Comparison of ENCODE assay signal across 19 cellular contexts in the genomic region with DNA sequence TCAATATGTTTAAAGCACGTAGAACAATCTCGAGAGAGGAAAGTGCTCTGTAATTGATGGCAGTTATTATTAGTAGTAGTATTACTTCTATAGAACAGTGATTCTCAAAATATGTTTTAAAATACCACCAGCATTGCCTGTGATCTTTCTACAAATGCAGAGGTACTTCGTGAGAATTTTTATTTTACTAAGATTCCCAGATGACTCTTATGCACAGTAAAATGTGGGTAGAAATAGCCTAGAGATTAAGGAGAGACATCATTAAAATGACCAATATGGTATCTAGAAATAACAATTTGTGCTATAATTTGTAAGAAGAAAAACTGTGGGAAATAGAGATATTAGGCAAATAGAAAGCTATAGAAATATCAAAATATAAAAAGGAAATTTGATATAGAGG.
DNase-seq lines count a peak whose midpoint lies in the region; ATAC-seq and TF ChIP-seq lines count a peak whose summit lies in the region.
"Had no signal": no experiment of that assay in that cellular context is flagged by ENCODE, and none has a peak within 500 bp of the region (broad histone marks: within the 10 kb centered on the region; RNA-seq: fewer than 3 reads in every experiment).

No MANE protein-coding gene starts in this region.

- no peaks in the 10 kb centered on the region for H3K36me3 Mint-ChIP-seq in chondrocyte (ENCODE audit: low read depth)
- H3K36me3 Mint-ChIP-seq in activated naive CD4-positive, alpha-beta T cell treated with anti-CD3 and anti-CD28 coated beads for 36 hours (ENCODE audit: low read depth), result no peaks in the 10 kb centered on the region
- no peaks in the 10 kb centered on the region for H3K36me3 Mint-ChIP-seq in activated T-helper 1 cell treated with anti-CD3 and anti-CD28 coated beads, Interleukin-12 subunit alpha, Interleukin-12 subunit beta, Interleukin-2, Interleukin-4 antibody, amounts not matched to agents 30 ng/mL and 10 ng/mL and 1 ng/mL, durations not matched to agents 14 hours and 24 hours and 36 hours (ENCODE audit: low read depth)

- H3K4me1 Mint-ChIP-seq in chondrocyte (ENCODE audit: low read depth), result peaks cover 16% of the 10 kb centered on the region
- H3K4me1 Mint-ChIP-seq in activated naive CD4-positive, alpha-beta T cell treated with anti-CD3 and anti-CD28 coated beads for 36 hours (ENCODE audit: low read depth), result no peaks in the 10 kb centered on the region
- no peaks in the 10 kb centered on the region for H3K4me1 Mint-ChIP-seq in activated T-helper 1 cell treated with anti-CD3 and anti-CD28 coated beads, Interleukin-12 subunit alpha, Interleukin-12 subunit beta, Interleukin-2, Interleukin-4 antibody, amounts not matched to agents 30 ng/mL and 10 ng/mL and 1 ng/mL, durations not matched to agents 14 hours and 24 hours and 36 hours (ENCODE audit: low read depth)
- H3K4me1 Mint-ChIP-seq: B cell; CD8-positive, alpha-beta memory T cell; IgD-negative memory B cell had no signal

- DNase-seq in GM04503 (ENCODE audit: low read depth) (peak; percentile 24), chondrocyte (ENCODE audit: low spot score) (no peak), putamen (ENCODE audit: low spot score) (peak; percentile 23), NOMO-1 treated with DMSO at 0.1 percent for 48 hours (lab: John Stamatoyannopoulos, UW; ENCODE audit: unreplicated experiment) (no peak)
- DNase-seq in activated naive CD4-positive, alpha-beta T cell treated with anti-CD3 and anti-CD28 coated beads for 36 hours, result no peak
- no peak for DNase-seq in activated T-helper 1 cell treated with anti-CD3 and anti-CD28 coated beads, Interleukin-12 subunit alpha, Interleukin-12 subunit beta, Interleukin-2, Interleukin-4 antibody, amounts not matched to agents 30 ng/mL and 10 ng/mL and 1 ng/mL, durations not matched to agents 14 hours and 24 hours and 36 hours (ENCODE audit: low spot score)
- DNase-seq: 8988T; CD8-positive, alpha-beta memory T cell; COR-L47; DMS 273 treated with DMSO at 0.1 percent for 48 hours; DMS53; DND-41; EL; GOT3; H7 had no signal

- H3K27ac Mint-ChIP-seq in chondrocyte (ENCODE audit: unreplicated experiment), result peak overlapping the region; percentile 41
- H3K27ac Mint-ChIP-seq in activated naive CD4-positive, alpha-beta T cell treated with anti-CD3 and anti-CD28 coated beads for 36 hours, result no peak overlapping the region
- H3K27ac Mint-ChIP-seq in activated T-helper 1 cell treated with anti-CD3 and anti-CD28 coated beads, Interleukin-12 subunit alpha, Interleukin-12 subunit beta, Interleukin-2, Interleukin-4 antibody, amounts not matched to agents 30 ng/mL and 10 ng/mL and 1 ng/mL, durations not matched to agents 14 hours and 24 hours and 36 hours, result no peak overlapping the region
- H3K27ac Mint-ChIP-seq: B cell; CD8-positive, alpha-beta memory T cell; IgD-negative memory B cell had no signal

- peaks cover 5% of the 10 kb centered on the region for H3K9me3 Mint-ChIP-seq in chondrocyte (ENCODE audit: low read depth)
- H3K9me3 Mint-ChIP-seq in activated naive CD4-positive, alpha-beta T cell treated with anti-CD3 and anti-CD28 coated beads for 36 hours, result peaks cover 7% of the 10 kb centered on the region
- peaks cover 5% of the 10 kb centered on the region for H3K9me3 Mint-ChIP-seq in activated T-helper 1 cell treated with anti-CD3 and anti-CD28 coated beads, Interleukin-12 subunit alpha, Interleukin-12 subunit beta, Interleukin-2, Interleukin-4 antibody, amounts not matched to agents 30 ng/mL and 10 ng/mL and 1 ng/mL, durations not matched to agents 14 hours and 24 hours and 36 hours

- no peak for TF ChIP-seq CTCF in chondrocyte (IDR thresholded peaks at IDR 0.05)

- no peak for ATAC-seq in GM18873 (IDR thresholded peaks at IDR 0.05; ENCODE audit: low FRiP score, unreplicated experiment)
- ATAC-seq: HepG2 had no signal

- no peak overlapping the region for H3K4me3 Mint-ChIP-seq in chondrocyte (ENCODE audit: unreplicated experiment)
- H3K4me3 Mint-ChIP-seq in activated naive CD4-positive, alpha-beta T cell treated with anti-CD3 and anti-CD28 coated beads for 36 hours, result no peak overlapping the region
- no peak overlapping the region for H3K4me3 Mint-ChIP-seq in activated T-helper 1 cell treated with anti-CD3 and anti-CD28 coated beads, Interleukin-12 subunit alpha, Interleukin-12 subunit beta, Interleukin-2, Interleukin-4 antibody, amounts not matched to agents 30 ng/mL and 10 ng/mL and 1 ng/mL, durations not matched to agents 14 hours and 24 hours and 36 hours
- H3K4me3 Mint-ChIP-seq: B cell; CD8-positive, alpha-beta memory T cell; IgD-negative memory B cell had no signal

- intact Hi-C loops in activated naive CD4-positive, alpha-beta T cell treated with anti-CD3 and anti-CD28 coated beads for 36 hours (cut with micrococcal nuclease), result no loop called here
- intact Hi-C loops in activated T-helper 1 cell treated with anti-CD3 and anti-CD28 coated beads, Interleukin-12 subunit alpha, Interleukin-12 subunit beta, Interleukin-2, Interleukin-4 antibody, amounts not matched to agents 30 ng/mL and 10 ng/mL and 1 ng/mL, durations not matched to agents 14 hours and 24 hours and 36 hours (cut with micrococcal nuclease), result no loop called here

- H3K27me3 Mint-ChIP-seq in chondrocyte (ENCODE audit: low read depth), result no peaks in the 10 kb centered on the region
- H3K27me3 Mint-ChIP-seq in activated naive CD4-positive, alpha-beta T cell treated with anti-CD3 and anti-CD28 coated beads for 36 hours (ENCODE audit: low read depth), result no peaks in the 10 kb centered on the region
- peaks cover 11% of the 10 kb centered on the region for H3K27me3 Mint-ChIP-seq in activated T-helper 1 cell treated with anti-CD3 and anti-CD28 coated beads, Interleukin-12 subunit alpha, Interleukin-12 subunit beta, Interleukin-2, Interleukin-4 antibody, amounts not matched to agents 30 ng/mL and 10 ng/mL and 1 ng/mL, durations not matched to agents 14 hours and 24 hours and 36 hours (ENCODE audit: insufficient read depth)
- H3K27me3 Mint-ChIP-seq: B cell, IgD-negative memory B cell had no signal

- CTCF ChIA-PET in activated naive CD4-positive, alpha-beta T cell treated with anti-CD3 and anti-CD28 coated beads for 36 hours (lab: Charles Lee), result no interaction called here

Comparison
In these comparisons a context has a peak if more than half of its experiments do, and no peak if none do; other contexts are left out.
1. DNase-seq: peak in GM04503 (single experiment) and putamen (single experiment); none in chondrocyte (single experiment), activated naive CD4-positive, alpha-beta T cell treated with anti-CD3 and anti-CD28 coated beads for 36 hours (single experiment), activated T-helper 1 cell treated with anti-CD3 and anti-CD28 coated beads, Interleukin-12 subunit alpha, Interleukin-12 subunit beta, Interleukin-2, Interleukin-4 antibody, amounts not matched to agents 30 ng/mL and 10 ng/mL and 1 ng/mL, durations not matched to agents 14 hours and 24 hours and 36 hours (single experiment) and NOMO-1 treated with DMSO at 0.1 percent for 48 hours (single experiment).